In the genomic region with DNA sequence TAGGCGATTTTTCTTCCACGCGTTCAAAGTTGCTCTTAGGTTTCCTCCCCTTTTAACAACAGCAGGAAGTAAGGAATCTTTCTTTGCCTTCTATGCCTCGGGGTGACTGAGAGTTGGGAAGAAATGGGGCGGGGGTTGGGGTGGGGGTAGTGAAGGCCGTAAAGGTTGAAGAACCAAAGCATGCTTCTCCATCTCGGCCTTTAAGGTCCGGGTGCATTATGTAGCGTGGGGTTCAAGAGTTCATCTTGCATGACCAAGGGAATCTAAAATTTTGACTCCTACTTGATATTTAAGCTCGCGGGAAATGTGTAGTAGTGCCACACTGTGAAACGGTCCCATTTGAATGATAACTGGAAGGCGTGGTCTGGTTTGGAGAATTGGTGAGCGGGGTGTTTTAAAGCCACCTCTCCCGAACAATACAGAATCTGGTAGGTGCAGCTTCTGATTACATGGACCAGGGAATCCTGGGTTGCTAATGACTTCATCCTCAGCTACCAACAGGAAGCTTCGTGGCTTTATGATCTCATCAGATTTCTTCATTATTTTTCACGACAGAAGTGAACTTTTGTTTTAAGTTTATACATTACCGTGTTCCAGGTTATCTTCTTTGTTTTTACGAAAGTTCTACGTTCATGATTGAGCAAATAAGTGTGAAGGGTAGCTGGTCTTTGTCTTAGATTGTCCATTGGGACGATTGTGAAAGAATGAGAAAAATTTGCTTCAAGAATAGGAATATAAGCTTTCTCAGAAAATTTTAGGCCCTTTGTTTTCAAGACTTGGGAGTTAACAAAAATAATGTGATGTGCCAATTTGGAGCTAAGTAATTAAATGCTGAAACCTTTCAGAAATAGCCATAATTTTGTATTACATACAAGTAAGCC, we compare ENCODE assay signal across 8 cellular contexts. TPM values are rescaled to one million over a fixed set of nuclear protein-coding genes. Genes with fewer than 3 reads are reported as not detected.
DNase-seq lines count a peak whose midpoint lies in the region; ATAC-seq, FAIRE-seq and TF ChIP-seq lines count a peak whose summit lies in the region.

No MANE protein-coding gene starts in this region.

- H3K79me2 ChIP-seq in neural cell (replicated peaks; ENCODE audit: insufficient read depth, low read length) = peaks cover 49% of the 10 kb centered on the region

- peak overlapping the region; percentile 92 for H3K4me2 ChIP-seq in neural cell (ENCODE audit: low read length)

- TF ChIP-seq RAD21 in neural cell (conservative IDR thresholded peaks at IDR 0.05) = no peak

- no peaks in the 10 kb centered on the region for H4K20me1 ChIP-seq in neural cell (ENCODE audit: insufficient read depth)

- H3K9ac ChIP-seq in neural cell (ENCODE audit: low read length) = peak overlapping the region; percentile 98

- H3K9me3 ChIP-seq in neural cell (ENCODE audit: low read length) = no peaks in the 10 kb centered on the region

- H3F3A ChIP-seq in neural cell (ENCODE audit: insufficient read depth, low read length, poor library complexity, severe bottlenecking) = peaks cover 13% of the 10 kb centered on the region

- no peak for TF ChIP-seq CTCF in neural cell (IDR thresholded peaks at IDR 0.05; ENCODE audit: poor library complexity, severe bottlenecking)

- no peaks in the 10 kb centered on the region for H3K27me3 ChIP-seq in neural cell (ENCODE audit: insufficient read depth, low read depth, low read length)

- no peak for FAIRE-seq in frontal cortex (lab: Jason Lieb, UNC)

- ATAC-seq in HG03175 (IDR thresholded peaks at IDR 0.05; ENCODE audit: unreplicated experiment) (no peak), GM18868 (IDR thresholded peaks at IDR 0.05; ENCODE audit: unreplicated experiment) (no peak)

- no peak for TF ChIP-seq EP300 in neural cell (conservative IDR thresholded peaks at IDR 0.05; ENCODE audit: poor library complexity, severe bottlenecking)

- peak overlapping the region; percentile 75 for H2AFZ ChIP-seq in neural cell (ENCODE audit: low read depth, low read length)

- peak overlapping the region; percentile 94 for H3K4me3 ChIP-seq in neural cell (ENCODE audit: low read length)

- H3K27ac ChIP-seq in neural cell (ENCODE audit: low read length) = peak overlapping the region; percentile 96

- DNase-seq in DMS79 treated with DMSO at 0.1 percent for 48 hours (lab: John Stamatoyannopoulos, UW) (peak; percentile 89), HK-2 (ENCODE audit: unreplicated experiment) (peak; percentile 46), NCI-H526 treated with DMSO at 0.1 percent for 48 hours (lab: John Stamatoyannopoulos, UW) (peak; percentile 91), frontal cortex (ENCODE audit: low spot score in 2 of 2) (peak; percentile 20 to 38)
- peak; percentile 44 to 49 for DNase-seq in activated T-cell treated with anti-CD3 and anti-CD28 coated beads, Interleukin-2, amount 50 U/mL, for 48 hours

- no peaks in the 10 kb centered on the region for H3K9me2 ChIP-seq in neural cell (ENCODE audit: insufficient read depth, low read length)

- H3K36me3 ChIP-seq in neural cell (ENCODE audit: insufficient read depth, low read length) = peaks cover 2% of the 10 kb centered on the region

TF ChIP-seq in neural cell, 6 proteins besides CTCF, POLR2A, EP300 and RAD21:
- TF ChIP-seq POLR2AphosphoS5 (IDR thresholded peaks at IDR 0.05) (peak; percentile 93), SMC3 (conservative IDR thresholded peaks at IDR 0.05; ENCODE audit: poor library complexity) (no peak), EZH2 (IDR thresholded peaks at IDR 0.05; ENCODE audit: borderline replicate concordance, insufficient read depth, low read length, poor library complexity, severe bottlenecking) (no peak), MXI1 (conservative IDR thresholded peaks at IDR 0.05; ENCODE audit: poor library complexity, severe bottlenecking) (peak; percentile 75), TAF1 (IDR thresholded peaks at IDR 0.05; ENCODE audit: low read depth) (peak; percentile 40)
- TF ChIP-seq, protein P1, sequence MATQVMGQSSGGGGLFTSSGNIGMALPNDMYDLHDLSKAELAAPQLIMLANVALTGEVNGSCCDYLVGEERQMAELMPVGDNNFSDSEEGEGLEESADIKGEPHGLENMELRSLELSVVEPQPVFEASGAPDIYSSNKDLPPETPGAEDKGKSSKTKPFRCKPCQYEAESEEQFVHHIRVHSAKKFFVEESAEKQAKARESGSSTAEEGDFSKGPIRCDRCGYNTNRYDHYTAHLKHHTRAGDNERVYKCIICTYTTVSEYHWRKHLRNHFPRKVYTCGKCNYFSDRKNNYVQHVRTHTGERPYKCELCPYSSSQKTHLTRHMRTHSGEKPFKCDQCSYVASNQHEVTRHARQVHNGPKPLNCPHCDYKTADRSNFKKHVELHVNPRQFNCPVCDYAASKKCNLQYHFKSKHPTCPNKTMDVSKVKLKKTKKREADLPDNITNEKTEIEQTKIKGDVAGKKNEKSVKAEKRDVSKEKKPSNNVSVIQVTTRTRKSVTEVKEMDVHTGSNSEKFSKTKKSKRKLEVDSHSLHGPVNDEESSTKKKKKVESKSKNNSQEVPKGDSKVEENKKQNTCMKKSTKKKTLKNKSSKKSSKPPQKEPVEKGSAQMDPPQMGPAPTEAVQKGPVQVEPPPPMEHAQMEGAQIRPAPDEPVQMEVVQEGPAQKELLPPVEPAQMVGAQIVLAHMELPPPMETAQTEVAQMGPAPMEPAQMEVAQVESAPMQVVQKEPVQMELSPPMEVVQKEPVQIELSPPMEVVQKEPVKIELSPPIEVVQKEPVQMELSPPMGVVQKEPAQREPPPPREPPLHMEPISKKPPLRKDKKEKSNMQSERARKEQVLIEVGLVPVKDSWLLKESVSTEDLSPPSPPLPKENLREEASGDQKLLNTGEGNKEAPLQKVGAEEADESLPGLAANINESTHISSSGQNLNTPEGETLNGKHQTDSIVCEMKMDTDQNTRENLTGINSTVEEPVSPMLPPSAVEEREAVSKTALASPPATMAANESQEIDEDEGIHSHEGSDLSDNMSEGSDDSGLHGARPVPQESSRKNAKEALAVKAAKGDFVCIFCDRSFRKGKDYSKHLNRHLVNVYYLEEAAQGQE (IDR thresholded peaks at IDR 0.05; ENCODE audit: borderline replicate concordance) = no peak

RNA-seq across cellular contexts. Expression of a gene that starts 1.6 kb away (rescaled TPM):
- 45.2 TPM for total RNA-seq in frontal cortex
- polyA plus RNA-seq in neural cell = 18.1 and 21.2 TPM in 2 replicates
- polyA minus RNA-seq in neural cell = 119 and 157 TPM in 2 replicates

Comparison
In these comparisons a context has a peak if more than half of its experiments do, and no peak if none do; other contexts are left out.
1. DNase-seq: peak in every context shown above with its lines; median percentile 91 in NCI-H526 treated with DMSO at 0.1 percent for 48 hours; 89 in DMS79 treated with DMSO at 0.1 percent for 48 hours; 46 in activated T-cell treated with anti-CD3 and anti-CD28 coated beads, Interleukin-2, amount 50 U/mL, for 48 hours; 46 in HK-2; 29 in frontal cortex.